Comparison of ENCODE assay signal across 1 cellular context in the genomic region with DNA sequence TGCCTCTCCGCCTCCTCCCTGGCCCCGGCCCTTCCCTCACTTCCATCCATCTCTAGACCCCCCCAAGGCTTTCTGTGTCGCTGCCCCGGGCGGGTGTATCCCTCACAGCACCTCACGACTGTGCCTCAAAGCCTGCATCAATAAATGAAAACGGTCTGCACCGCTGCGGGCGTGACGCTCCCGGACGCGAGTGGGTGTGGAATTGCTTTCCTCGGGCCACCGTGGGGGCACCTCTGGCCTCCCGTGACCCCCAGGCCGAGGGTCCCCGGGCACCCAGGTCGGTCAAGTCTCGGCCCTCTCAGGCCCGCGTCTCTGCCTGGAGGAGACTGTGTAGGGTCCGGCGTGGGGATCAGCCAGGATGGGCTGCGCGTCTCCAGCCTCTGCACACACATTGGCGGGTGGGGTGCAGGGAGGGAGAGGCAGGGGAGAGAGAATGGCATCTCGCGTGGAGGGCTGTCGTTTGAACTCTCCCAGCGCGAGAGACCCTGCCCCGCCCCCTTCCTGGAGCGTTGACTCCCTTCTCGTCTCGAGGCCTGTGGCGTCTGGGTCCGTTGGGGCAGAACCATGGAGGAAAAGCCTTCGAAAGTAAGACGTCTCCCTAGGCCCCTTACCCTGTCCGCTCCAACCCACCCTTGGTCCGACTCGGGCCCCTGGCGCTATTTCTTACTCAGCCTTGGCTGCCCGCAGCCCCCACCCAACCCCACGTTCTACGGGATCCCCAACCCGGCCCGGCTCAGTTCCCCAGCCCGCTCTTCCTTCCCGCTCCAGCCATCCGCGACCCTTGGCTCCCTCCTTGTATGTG.
TF ChIP-seq lines count a peak whose summit lies in the region.

A gene with protein sequence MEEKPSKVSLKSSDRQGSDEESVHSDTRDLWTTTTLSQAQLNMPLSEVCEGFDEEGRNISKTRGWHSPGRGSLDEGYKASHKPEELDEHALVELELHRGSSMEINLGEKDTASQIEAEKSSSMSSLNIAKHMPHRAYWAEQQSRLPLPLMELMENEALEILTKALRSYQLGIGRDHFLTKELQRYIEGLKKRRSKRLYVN (plus strand): TSS at position 512 of the 802 bp plus-strand sequence. CDS start 53 bp downstream, at position 565.

TF ChIP-seq in IMR-90, 13 proteins besides CTCF, POLR2A, EP300 and RAD21 (continued from another document):
- TF ChIP-seq CEBPB (IDR thresholded peaks at IDR 0.05; ENCODE audit: low read depth, low read length) (no peak), FOS (IDR thresholded peaks at IDR 0.05; ENCODE audit: low read depth, low read length) (no peak), MAZ (IDR thresholded peaks at IDR 0.05; ENCODE audit: borderline replicate concordance, low read depth, low read length) (no peak), BHLHE40 (IDR thresholded peaks at IDR 0.05; ENCODE audit: low read depth, low read length) (no peak), MXI1 (IDR thresholded peaks at IDR 0.05; ENCODE audit: borderline replicate concordance, low read depth, low read length) (no peak), MAFK (IDR thresholded peaks at IDR 0.05; ENCODE audit: low read depth, low read length) (no peak), RFX5 (IDR thresholded peaks at IDR 0.05; ENCODE audit: low read depth, low read length) (no peak), CHD1 (IDR thresholded peaks at IDR 0.05; ENCODE audit: low read depth, low read length) (no peak), RCOR1 (IDR thresholded peaks at IDR 0.05; ENCODE audit: insufficient replicate concordance, low read length) (no peak), SMC3 (IDR thresholded peaks at IDR 0.05; ENCODE audit: low read depth, low read length) (no peak), NFE2L2 (IDR thresholded peaks at IDR 0.05; ENCODE audit: low read depth, low read length) (no peak)
- TF ChIP-seq, protein P1, sequence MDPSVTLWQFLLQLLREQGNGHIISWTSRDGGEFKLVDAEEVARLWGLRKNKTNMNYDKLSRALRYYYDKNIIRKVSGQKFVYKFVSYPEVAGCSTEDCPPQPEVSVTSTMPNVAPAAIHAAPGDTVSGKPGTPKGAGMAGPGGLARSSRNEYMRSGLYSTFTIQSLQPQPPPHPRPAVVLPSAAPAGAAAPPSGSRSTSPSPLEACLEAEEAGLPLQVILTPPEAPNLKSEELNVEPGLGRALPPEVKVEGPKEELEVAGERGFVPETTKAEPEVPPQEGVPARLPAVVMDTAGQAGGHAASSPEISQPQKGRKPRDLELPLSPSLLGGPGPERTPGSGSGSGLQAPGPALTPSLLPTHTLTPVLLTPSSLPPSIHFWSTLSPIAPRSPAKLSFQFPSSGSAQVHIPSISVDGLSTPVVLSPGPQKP (IDR thresholded peaks at IDR 0.05; ENCODE audit: borderline replicate concordance, low read depth, low read length) = no peak
